Comparison of ENCODE assay signal across 1 cellular context in genomic region chr7:141016349-141016748, GRCh38.
TF ChIP-seq lines count a peak whose summit lies in the region.

No MANE protein-coding gene starts in this region.

TF ChIP-seq in K562, 482 proteins besides CTCF, POLR2A, EP300 and RAD21:
- TF ChIP-seq NELFE (IDR thresholded peaks at IDR 0.05; ENCODE audit: insufficient read depth, insufficient read length) (no peak), RBM25 (IDR thresholded peaks at IDR 0.05; ENCODE audit: low read depth, low read length, severe bottlenecking) (peak; percentile 68)
